22 cellular contexts compared by ENCODE assay signal in genomic region chr11:134041349-134041748, GRCh38. TPM values are rescaled to one million over a fixed set of nuclear protein-coding genes. Genes with fewer than 3 reads are reported as not detected.
DNase-seq lines count a peak whose midpoint lies in the region; ATAC-seq, FAIRE-seq and TF ChIP-seq lines count a peak whose summit lies in the region.
"Had no signal": no experiment of that assay in that cellular context is flagged by ENCODE, and none has a peak within 500 bp of the region (broad histone marks: within the 10 kb centered on the region; RNA-seq: fewer than 3 reads in every experiment).

No MANE protein-coding gene starts in this region.

- no peak for ATAC-seq in GM19328 (IDR thresholded peaks at IDR 0.05; ENCODE audit: unreplicated experiment)
- ATAC-seq: GM23338, sciatic nerve had no signal

- no peak overlapping the region for H3K27ac Mint-ChIP-seq in CD14-positive monocyte
- H3K27ac Mint-ChIP-seq in chondrocyte (ENCODE audit: unreplicated experiment) = peak overlapping the region; percentile 95
- H3K27ac Mint-ChIP-seq in H9 = no peak overlapping the region
- H3K27ac Mint-ChIP-seq: GM23338; immature natural killer cell; memory B cell; stimulated activated naive CD8-positive, alpha-beta T cell treated with anti-CD3 and anti-CD28 coated beads, Interleukin-15, Interleukin-2, amounts not matched to agents 100 ng/mL and 50 ng/mL, for 24 hours had no signal

- no peak overlapping the region for H3K4me2 ChIP-seq in H9 (ENCODE audit: insufficient read depth, insufficient read length, low read length)
- H3K4me2 ChIP-seq: GM23338 had no signal

- no peak overlapping the region for H3K23ac ChIP-seq in H9 (ENCODE audit: insufficient read length, low read depth, low read length)

- no peak overlapping the region for H2AFZ ChIP-seq in H9 (ENCODE audit: low read length)
- H2AFZ ChIP-seq: GM23338 had no signal

- intact Hi-C loops in CD14-positive monocyte (cut with micrococcal nuclease) = no loop called here
- intact Hi-C loops in kidney (cut with DNase I) = no loop called here

- H3T11ph ChIP-seq in H9 (ENCODE audit: low read length) = no peak overlapping the region

- TF ChIP-seq CTCF in CD14-positive monocyte (IDR thresholded peaks at IDR 0.05) (no peak), chondrocyte (IDR thresholded peaks at IDR 0.05) (no peak), kidney (IDR thresholded peaks at IDR 0.05; ENCODE audit: borderline replicate concordance, extremely low read depth, insufficient read depth) (no peak), H9 (conservative IDR thresholded peaks at IDR 0.05) (no peak)

- no peak overlapping the region for H3K18ac ChIP-seq in H9 (ENCODE audit: insufficient read length, low read depth, low read length)

- no peak overlapping the region for H3K56ac ChIP-seq in H9 (ENCODE audit: insufficient read length, low read depth, low read length)

- no peaks in the 10 kb centered on the region for H3K79me1 ChIP-seq in H9 (ENCODE audit: insufficient read depth, low read depth, low read length, poor library complexity, severe bottlenecking)

- no peak overlapping the region for H2BK120ac ChIP-seq in H9 (ENCODE audit: low read depth, low read length, poor library complexity, severe bottlenecking)

- H3K9me3 Mint-ChIP-seq in CD14-positive monocyte (peaks cover 0 to 3% (median 0%) of the 10 kb centered on the region in 7 donors), chondrocyte (ENCODE audit: low read depth) (no peaks in the 10 kb centered on the region), H9 (no peaks in the 10 kb centered on the region)
- H3K9me3 Mint-ChIP-seq: GM23338; immature natural killer cell; memory B cell; stimulated activated naive CD8-positive, alpha-beta T cell treated with anti-CD3 and anti-CD28 coated beads, Interleukin-15, Interleukin-2, amounts not matched to agents 100 ng/mL and 50 ng/mL, for 24 hours had no signal

- H2BK20ac ChIP-seq in H9 (ENCODE audit: low read depth, low read length, poor library complexity, severe bottlenecking) = no peak overlapping the region

- no peak overlapping the region for H4K8ac ChIP-seq in H9 (replicated peaks; ENCODE audit: insufficient read length, low read depth, low read length)

- H3K4me3 Mint-ChIP-seq in CD14-positive monocyte = no peak overlapping the region
- peak overlapping the region; percentile 11 for H3K4me3 Mint-ChIP-seq in chondrocyte (ENCODE audit: unreplicated experiment)
- no peak overlapping the region for H3K4me3 Mint-ChIP-seq in H9
- H3K4me3 Mint-ChIP-seq: GM23338; immature natural killer cell; memory B cell; stimulated activated naive CD8-positive, alpha-beta T cell treated with anti-CD3 and anti-CD28 coated beads, Interleukin-15, Interleukin-2, amounts not matched to agents 100 ng/mL and 50 ng/mL, for 24 hours had no signal

- no peak overlapping the region for H3K14ac ChIP-seq in H9 (ENCODE audit: insufficient read depth, low read length)

- H3K23me2 ChIP-seq in H9 (ENCODE audit: insufficient read length, low read depth, low read length, poor library complexity, severe bottlenecking) = peaks cover 9% of the 10 kb centered on the region

- H4K5ac ChIP-seq in H9 (ENCODE audit: insufficient read length, low read depth, low read length) = no peak overlapping the region

- H3K9ac ChIP-seq in kidney (ENCODE audit: low read length in 2 of 2) (no peak overlapping the region), H9 (ENCODE audit: extremely low read depth, insufficient read length, low read length) (no peak overlapping the region)

- no peak overlapping the region for H2BK15ac ChIP-seq in H9 (ENCODE audit: low read depth, low read length)

- H3K4me1 ChIP-seq in kidney (ENCODE audit: control insufficient read depth in 1 of 2, insufficient read depth in 1 of 2, low read depth in 1 of 2, low read length in 2 of 2) = peaks cover 5 to 12% of the 10 kb centered on the region in 2 donors
- peaks cover 2% of the 10 kb centered on the region; the same call in 1 of the 2 replicates for H3K4me1 ChIP-seq in H9 (ENCODE audit: insufficient read depth, low read length)
- H3K4me1 ChIP-seq: Caco-2 had no signal

- H3K36me3 Mint-ChIP-seq in CD14-positive monocyte (no peaks in the 10 kb centered on the region), chondrocyte (ENCODE audit: low read depth) (no peaks in the 10 kb centered on the region), H9 (ENCODE audit: insufficient read depth in 1 of 3, low read depth in 3 of 3) (no peaks in the 10 kb centered on the region; a peak in 1 of 7 replicates)
- H3K36me3 Mint-ChIP-seq: immature natural killer cell, memory B cell had no signal

- H3K79me2 ChIP-seq in H9 (ENCODE audit: insufficient read depth, low read length) = no peaks in the 10 kb centered on the region

- H3K4me1 Mint-ChIP-seq in CD14-positive monocyte (peaks cover 11% of the 10 kb centered on the region), chondrocyte (ENCODE audit: low read depth) (peaks cover 59% of the 10 kb centered on the region), H9 (peaks cover 20 to 29% of the 10 kb centered on the region in 2 experiments)

- H4K91ac ChIP-seq in H9 (ENCODE audit: insufficient read length, low read depth, low read length) = no peak overlapping the region

- peak; percentile 21 for DNase-seq in CD14-positive monocyte (ENCODE audit: low spot score)
- no peak for DNase-seq in chondrocyte (ENCODE audit: low spot score)
- DNase-seq in kidney = peak; percentile 39
- peak; percentile 19 for DNase-seq in retina
- no peak for DNase-seq in medulla oblongata (ENCODE audit: extremely low spot score)
- no peak for DNase-seq in NCI-H2227 (lab: John Stamatoyannopoulos, UW; ENCODE audit: unreplicated experiment)
- DNase-seq in H9 = no peak
- DNase-seq: activated CD4-positive, alpha-beta T cell treated with anti-CD3 and anti-CD28 coated beads, Interleukin-2, amount 50 U/mL, for 48 hours; activated naive CD4-positive, alpha-beta T cell treated with anti-CD3 and anti-CD28 coated beads, Interleukin-2, amount 50 U/mL, for 16 hours; activated T-cell treated with anti-CD3 and anti-CD28 coated beads, Interleukin-2, amount 50 U/mL, for 1 hour; Caco-2; immature natural killer cell; NCI-H2081; NCI-H510A; stimulated activated CD4-positive, alpha-beta T cell treated with anti-CD3 and anti-CD28 coated beads, Interleukin-2, amount 100 ng/mL, for 24 hours had no signal

- no peak overlapping the region for H2BK12ac ChIP-seq in H9 (ENCODE audit: insufficient read length, low read depth, low read length)

- no peaks in the 10 kb centered on the region for H3K9me3 ChIP-seq in kidney (ENCODE audit: control insufficient read depth in 1 of 2, low read length in 2 of 2)
- H3K9me3 ChIP-seq in H9 (ENCODE audit: control insufficient read depth, low read depth, low read length) = no peaks in the 10 kb centered on the region
- H3K9me3 ChIP-seq: Caco-2, neutrophil had no signal

- no peak overlapping the region for H3K27ac ChIP-seq in kidney (ENCODE audit: low read depth in 2 of 2, low read length in 2 of 2)
- H3K27ac ChIP-seq in H9 (ENCODE audit: insufficient read length, low read depth, low read length) = no peak overlapping the region
- H3K27ac ChIP-seq: HL-60, neutrophil had no signal

- H3K27me3 ChIP-seq in H9 (ENCODE audit: insufficient read depth, low read length) = no peaks in the 10 kb centered on the region

- H3K27me3 Mint-ChIP-seq in CD14-positive monocyte (ENCODE audit: low read depth in 3 of 3) (peaks cover 20 to 39% (median 33%) of the 10 kb centered on the region in 3 donors), chondrocyte (ENCODE audit: low read depth) (no peaks in the 10 kb centered on the region), H9 (ENCODE audit: low read depth) (peaks cover 8% of the 10 kb centered on the region)
- H3K27me3 Mint-ChIP-seq: stimulated activated naive CD8-positive, alpha-beta T cell treated with anti-CD3 and anti-CD28 coated beads, Interleukin-15, Interleukin-2, amounts not matched to agents 100 ng/mL and 50 ng/mL, for 24 hours had no signal

- no peaks in the 10 kb centered on the region for H3K36me3 ChIP-seq in kidney (ENCODE audit: control insufficient read depth in 1 of 2, insufficient read depth in 2 of 2, low read length in 2 of 2)
- H3K36me3 ChIP-seq: neutrophil had no signal

- H2AK5ac ChIP-seq in H9 (ENCODE audit: insufficient read length, low read length) = no peak overlapping the region

- H3K4ac ChIP-seq in H9 (ENCODE audit: low read depth, low read length) = no peak overlapping the region

- no peak for FAIRE-seq in kidney (lab: Jason Lieb, UNC)

- H2BK5ac ChIP-seq in H9 (ENCODE audit: insufficient read length, low read length) = no peak overlapping the region

- no peaks in the 10 kb centered on the region for H4K20me1 ChIP-seq in H9 (ENCODE audit: control insufficient read depth, insufficient read depth, insufficient read length)

- no peak overlapping the region for H3K4me3 ChIP-seq in kidney (ENCODE audit: low read length in 2 of 2)
- H3K4me3 ChIP-seq: GM23338 had no signal

- WGBS in H9 (ENCODE audit: extremely low coverage, insufficient read length, low lambda C conversion rate) = no CpG with 5 or more reads among the region's 8 CpGs

RNA-seq across cellular contexts. Expression of gene JAM3, which starts 27.5 kb away (rescaled TPM):
- polyA plus RNA-seq in CD14-positive monocyte (under 1 TPM; 0.12 to 0.25 TPM), kidney (ENCODE audit: insufficient read depth, low read depth, low replicate concordance) (13.3 TPM)
- total RNA-seq in chondrocyte (94.2 to 185 TPM (median 105 TPM) in 3 replicates), kidney (19.5 TPM), H9 (2021) (30.0 and 36.5 TPM in 2 replicates)

Comparison
In these comparisons a context has a peak if more than half of its experiments do, and no peak if none do; other contexts are left out.
1. DNase-seq: peak in CD14-positive monocyte (single experiment), kidney (single experiment) and retina (single experiment); none in chondrocyte (single experiment), medulla oblongata (single experiment), NCI-H2227 (single experiment) and H9 (single experiment).